In genomic region chr3:139608924-139609323, GRCh38 we compare ENCODE assay signal across 22 cellular contexts.
"Had no signal": no experiment of that assay in that cellular context is flagged by ENCODE, and none has a peak within 500 bp of the region (broad histone marks: within the 10 kb centered on the region; RNA-seq: fewer than 3 reads in every experiment).

No MANE protein-coding gene starts in this region.

- H3K4me3 ChIP-seq: coronary artery, dorsolateral prefrontal cortex, esophagus muscularis mucosa, gastroesophageal sphincter, heart left ventricle, hepatocyte, left lung, lower lobe of right lung had no signal

- H3K36me3 ChIP-seq: esophagus muscularis mucosa, gastroesophageal sphincter, heart left ventricle, left lung, lower lobe of right lung had no signal

- H3K27ac ChIP-seq: coronary artery, dorsolateral prefrontal cortex, esophagus muscularis mucosa, foreskin keratinocyte, gastroesophageal sphincter, heart left ventricle, hepatocyte, left lung, lower lobe of right lung had no signal

- DNase-seq: dermis blood vessel endothelial cell; dorsolateral prefrontal cortex; effector CD4-positive, alpha-beta T cell; effector memory CD4-positive, alpha-beta T cell; heart left ventricle; hypothalamus; immature natural killer cell; islet precursor cell; kidney; kidney glomerular epithelial cell; left lung; left ventricle myocardium superior; lower lobe of right lung; mesendoderm; midbrain; naive B cell; naive thymus-derived CD8-positive, alpha-beta T cell had no signal

- H2AFZ ChIP-seq: hepatocyte had no signal

- H3K27me3 ChIP-seq: dorsolateral prefrontal cortex, esophagus muscularis mucosa, foreskin keratinocyte, gastroesophageal sphincter, heart left ventricle, hepatocyte, left lung had no signal

- H3K4me2 ChIP-seq: hepatocyte had no signal

- H3K4me1 ChIP-seq: esophagus muscularis mucosa, foreskin keratinocyte, gastroesophageal sphincter, heart left ventricle, left lung, lower lobe of right lung had no signal

- H3K79me2 ChIP-seq: hepatocyte had no signal

- H3K9me3 ChIP-seq: esophagus muscularis mucosa, gastroesophageal sphincter, heart left ventricle, left lung, lower lobe of right lung had no signal

- ATAC-seq: foreskin keratinocyte; gastroesophageal sphincter; heart left ventricle; left lung; left ventricle myocardium superior; lower lobe of right lung; naive thymus-derived CD8-positive, alpha-beta T cell had no signal
